Comparison of ENCODE assay signal across 21 cellular contexts in genomic region chr10:58951750-58952149, GRCh38.
DNase-seq lines count a peak whose midpoint lies in the region; ATAC-seq and TF ChIP-seq lines count a peak whose summit lies in the region.
"Had no signal": no experiment of that assay in that cellular context is flagged by ENCODE, and none has a peak within 500 bp of the region (broad histone marks: within the 10 kb centered on the region; RNA-seq: fewer than 3 reads in every experiment).

No MANE protein-coding gene starts in this region.

- H3K27me3 Mint-ChIP-seq in GM23338 (ENCODE audit: insufficient read depth, low read depth, poor library complexity), result no peaks in the 10 kb centered on the region
- H3K27me3 Mint-ChIP-seq: activated naive CD4-positive, alpha-beta T cell treated with anti-CD3 and anti-CD28 coated beads, Interleukin-2, amount 10 ng/mL, durations not matched to agents 7 days and 5 days; central memory CD8-positive, alpha-beta T cell had no signal

- no peak overlapping the region for H3K4me3 ChIP-seq in GM23248
- no peak overlapping the region for H3K4me3 ChIP-seq in esophagus muscularis mucosa
- H3K4me3 ChIP-seq in lower lobe of right lung, result no peak overlapping the region
- no peak overlapping the region for H3K4me3 ChIP-seq in GM23338
- H3K4me3 ChIP-seq: BLaER1 treated with 17β-estradiol and CSF1 and Interleukin-3, amounts not matched to agents 10 nM and 100 nM; K562; tibial nerve had no signal

- intact Hi-C loops in esophagus muscularis mucosa (cut with DNase I) (loop anchor here (5.0 to 10.0 kb wide), 3 partner anchors 167 to 671 kb away; no protein-coding TSS in a partner anchor), lower lobe of right lung (cut with DNase I) (no loop called here)

- no peak for TF ChIP-seq EP300 in esophagus muscularis mucosa (IDR thresholded peaks at IDR 0.05)

- H3K9me3 Mint-ChIP-seq in GM23338, result no peaks in the 10 kb centered on the region
- H3K9me3 Mint-ChIP-seq: activated naive CD4-positive, alpha-beta T cell treated with anti-CD3 and anti-CD28 coated beads, Interleukin-2, amount 10 ng/mL, durations not matched to agents 7 days and 5 days; central memory CD8-positive, alpha-beta T cell had no signal

- H3K36me3 ChIP-seq in GM23248 (ENCODE audit: low read depth), result no peaks in the 10 kb centered on the region
- no peaks in the 10 kb centered on the region for H3K36me3 ChIP-seq in esophagus muscularis mucosa
- H3K36me3 ChIP-seq in lower lobe of right lung, result no peaks in the 10 kb centered on the region
- no peaks in the 10 kb centered on the region for H3K36me3 ChIP-seq in GM23338 (ENCODE audit: insufficient read depth)
- H3K36me3 ChIP-seq: BLaER1 treated with 17β-estradiol and CSF1 and Interleukin-3, amounts not matched to agents 10 nM and 100 nM; tibial nerve had no signal

- H3K4me2 ChIP-seq in GM23248 (ENCODE audit: unreplicated experiment) (peak overlapping the region; percentile 45), GM23338 (no peak overlapping the region)
- H3K4me2 ChIP-seq: BLaER1 treated with 17β-estradiol and CSF1 and Interleukin-3, amounts not matched to agents 10 nM and 100 nM had no signal

- no peaks in the 10 kb centered on the region for H3K36me3 Mint-ChIP-seq in GM23338 (ENCODE audit: low read depth)
- H3K36me3 Mint-ChIP-seq: activated naive CD4-positive, alpha-beta T cell treated with anti-CD3 and anti-CD28 coated beads, Interleukin-2, amount 10 ng/mL, durations not matched to agents 7 days and 5 days; naive B cell had no signal

- no peaks in the 10 kb centered on the region for H3K9me3 ChIP-seq in GM23248 (ENCODE audit: low read depth)
- H3K9me3 ChIP-seq in esophagus muscularis mucosa, result no peaks in the 10 kb centered on the region
- H3K9me3 ChIP-seq in lower lobe of right lung, result no peaks in the 10 kb centered on the region
- H3K9me3 ChIP-seq: BLaER1 treated with 17β-estradiol and CSF1 and Interleukin-3, amounts not matched to agents 10 nM and 100 nM; tibial nerve had no signal

- H3K27me3 ChIP-seq in GM23248 (replicated peaks; ENCODE audit: insufficient read depth) (no peaks in the 10 kb centered on the region), esophagus muscularis mucosa (no peaks in the 10 kb centered on the region), lower lobe of right lung (ENCODE audit: low read depth) (no peaks in the 10 kb centered on the region), GM23338 (ENCODE audit: insufficient read depth) (no peaks in the 10 kb centered on the region)
- H3K27me3 ChIP-seq: BLaER1 treated with 17β-estradiol and CSF1 and Interleukin-3, amounts not matched to agents 10 nM and 100 nM; tibial nerve had no signal

- peaks cover 32% of the 10 kb centered on the region for H3K4me1 ChIP-seq in GM23248 (ENCODE audit: insufficient read depth)
- H3K4me1 ChIP-seq in esophagus muscularis mucosa, result peaks cover 0 to 36% (median 28%) of the 10 kb centered on the region in 4 donors
- no peaks in the 10 kb centered on the region for H3K4me1 ChIP-seq in lower lobe of right lung
- no peaks in the 10 kb centered on the region for H3K4me1 ChIP-seq in GM23338 (ENCODE audit: insufficient read depth)

- H3K9me2 ChIP-seq in GM23248 (ENCODE audit: insufficient read depth) (no peaks in the 10 kb centered on the region), GM23338 (ENCODE audit: insufficient read depth) (no peaks in the 10 kb centered on the region)

- 19 to 29% methylated on average over 5 of the region's 5 CpGs for WGBS in GM23248 (ENCODE audit: low coverage in 1 of 2, low lambda C conversion rate in 2 of 2, missing lambda C conversion rate in 2 of 2), 2 experiments
- WGBS in esophagus muscularis mucosa, result 39% methylated on average over 5 of the region's 5 CpGs

- ATAC-seq in lower lobe of right lung (no peak), HG03457 (IDR thresholded peaks at IDR 0.05; ENCODE audit: unreplicated experiment) (no peak), GM23338 (no peak)
- ATAC-seq: activated CD4-positive, alpha-beta T cell treated with anti-CD3 and anti-CD28 coated beads for 36 hours; K562 had no signal

- H3K79me2 ChIP-seq in GM23248 (ENCODE audit: insufficient read depth), result no peaks in the 10 kb centered on the region
- no peaks in the 10 kb centered on the region for H3K79me2 ChIP-seq in GM23338 (replicated peaks; ENCODE audit: insufficient read depth)

- H3F3A ChIP-seq in GM23248 (ENCODE audit: insufficient read depth) (peaks cover 9% of the 10 kb centered on the region; the same call in 1 of the 2 replicates), GM23338 (replicated peaks; ENCODE audit: low read depth) (no peaks in the 10 kb centered on the region)

- DNase-seq in GM23248, result peak; percentile 68
- DNase-seq in esophagus muscularis mucosa (ENCODE audit: extremely low spot score), result no peak
- DNase-seq in lower lobe of right lung, result no peak
- no peak for DNase-seq in putamen (ENCODE audit: low spot score)
- DNase-seq in GM23338 (ENCODE audit: low spot score), result no peak
- no peak for DNase-seq in NOMO-1 treated with DMSO at 0.1 percent for 48 hours (lab: John Stamatoyannopoulos, UW; ENCODE audit: unreplicated experiment)
- DNase-seq: activated CD4-positive, alpha-beta T cell treated with anti-CD3 and anti-CD28 coated beads for 36 hours; activated naive CD4-positive, alpha-beta T cell treated with anti-CD3 and anti-CD28 coated beads, Interleukin-2, amount 10 ng/mL, durations not matched to agents 7 days and 5 days; DMS79; H7; hippocampal formation; naive B cell; NCI-H1417; NCI-H226; stimulated activated CD4-positive, alpha-beta T cell treated with anti-CD3 and anti-CD28 coated beads, Interleukin-1b, Interleukin-23, amount 100 ng/mL, for 48 hours had no signal

- in situ Hi-C loops in GM23248 (cut with MboI), result loop anchor here (25.0 kb wide), 1 partner anchor 661 kb away; no protein-coding TSS in a partner anchor

- no peak for TF ChIP-seq CTCF in esophagus muscularis mucosa (IDR thresholded peaks at IDR 0.05)
- no peak for TF ChIP-seq CTCF in lower lobe of right lung (IDR thresholded peaks at IDR 0.05)
- no peak for TF ChIP-seq CTCF in GM23338 (conservative IDR thresholded peaks at IDR 0.05; ENCODE audit: low read depth in 2 of 2)

- 0 out of 2 replicates have a peak overlapping the region, but pooled peaks have one; percentile 3 for H2AFZ ChIP-seq in GM23248
- H2AFZ ChIP-seq in GM23338, result no peak overlapping the region

- peak overlapping the region; percentile 31 for H3K9ac ChIP-seq in GM23248
- H3K9ac ChIP-seq: BLaER1 treated with 17β-estradiol and CSF1 and Interleukin-3, amounts not matched to agents 10 nM and 100 nM had no signal

- H4K20me1 ChIP-seq in GM23248 (ENCODE audit: insufficient read depth), result no peaks in the 10 kb centered on the region
- H4K20me1 ChIP-seq in GM23338 (replicated peaks; ENCODE audit: insufficient read depth), result no peaks in the 10 kb centered on the region
- H4K20me1 ChIP-seq: BLaER1 treated with 17β-estradiol and CSF1 and Interleukin-3, amounts not matched to agents 10 nM and 100 nM had no signal

- H3K27ac Mint-ChIP-seq in GM23338, result no peak overlapping the region
- H3K27ac Mint-ChIP-seq: activated CD4-positive, alpha-beta T cell treated with anti-CD3 and anti-CD28 coated beads for 36 hours; activated naive CD4-positive, alpha-beta T cell treated with anti-CD3 and anti-CD28 coated beads, Interleukin-2, amount 10 ng/mL, durations not matched to agents 7 days and 5 days; naive B cell had no signal

- H3K4me1 Mint-ChIP-seq in GM23338, result no peaks in the 10 kb centered on the region
- H3K4me1 Mint-ChIP-seq: activated CD4-positive, alpha-beta T cell treated with anti-CD3 and anti-CD28 coated beads for 36 hours; activated naive CD4-positive, alpha-beta T cell treated with anti-CD3 and anti-CD28 coated beads, Interleukin-2, amount 10 ng/mL, durations not matched to agents 7 days and 5 days; central memory CD8-positive, alpha-beta T cell; naive B cell had no signal

- H3K27ac ChIP-seq in GM23248, result peak overlapping the region; percentile 27
- H3K27ac ChIP-seq in esophagus muscularis mucosa (replicated peaks in 1 of 4), result peak overlapping the region; percentile 49 to 62 (median 58)
- H3K27ac ChIP-seq in lower lobe of right lung, result peak overlapping the region; percentile 34
- H3K27ac ChIP-seq in temporal lobe (ENCODE audit: low read depth, low read length), result peak overlapping the region; percentile 89
- H3K27ac ChIP-seq in GM23338 (ENCODE audit: low read depth), result no peak overlapping the region
- H3K27ac ChIP-seq: BLaER1 treated with 17β-estradiol and CSF1 and Interleukin-3, amounts not matched to agents 10 nM and 100 nM had no signal

- no peak for TF ChIP-seq POLR2A in esophagus muscularis mucosa (IDR thresholded peaks at IDR 0.05; ENCODE audit: low read depth)

- no peak overlapping the region for H3K4me3 Mint-ChIP-seq in GM23338
- H3K4me3 Mint-ChIP-seq: activated CD4-positive, alpha-beta T cell treated with anti-CD3 and anti-CD28 coated beads for 36 hours; activated naive CD4-positive, alpha-beta T cell treated with anti-CD3 and anti-CD28 coated beads, Interleukin-2, amount 10 ng/mL, durations not matched to agents 7 days and 5 days; central memory CD8-positive, alpha-beta T cell; naive B cell had no signal

TF ChIP-seq in GM23338, 12 proteins besides CTCF, POLR2A, EP300 and RAD21 (continues in another document):
- no peak for TF ChIP-seq ZNF331 (CRISPR knock-in tag; IDR thresholded peaks at IDR 0.05; ENCODE audit: low read depth)
